In the genomic region with DNA sequence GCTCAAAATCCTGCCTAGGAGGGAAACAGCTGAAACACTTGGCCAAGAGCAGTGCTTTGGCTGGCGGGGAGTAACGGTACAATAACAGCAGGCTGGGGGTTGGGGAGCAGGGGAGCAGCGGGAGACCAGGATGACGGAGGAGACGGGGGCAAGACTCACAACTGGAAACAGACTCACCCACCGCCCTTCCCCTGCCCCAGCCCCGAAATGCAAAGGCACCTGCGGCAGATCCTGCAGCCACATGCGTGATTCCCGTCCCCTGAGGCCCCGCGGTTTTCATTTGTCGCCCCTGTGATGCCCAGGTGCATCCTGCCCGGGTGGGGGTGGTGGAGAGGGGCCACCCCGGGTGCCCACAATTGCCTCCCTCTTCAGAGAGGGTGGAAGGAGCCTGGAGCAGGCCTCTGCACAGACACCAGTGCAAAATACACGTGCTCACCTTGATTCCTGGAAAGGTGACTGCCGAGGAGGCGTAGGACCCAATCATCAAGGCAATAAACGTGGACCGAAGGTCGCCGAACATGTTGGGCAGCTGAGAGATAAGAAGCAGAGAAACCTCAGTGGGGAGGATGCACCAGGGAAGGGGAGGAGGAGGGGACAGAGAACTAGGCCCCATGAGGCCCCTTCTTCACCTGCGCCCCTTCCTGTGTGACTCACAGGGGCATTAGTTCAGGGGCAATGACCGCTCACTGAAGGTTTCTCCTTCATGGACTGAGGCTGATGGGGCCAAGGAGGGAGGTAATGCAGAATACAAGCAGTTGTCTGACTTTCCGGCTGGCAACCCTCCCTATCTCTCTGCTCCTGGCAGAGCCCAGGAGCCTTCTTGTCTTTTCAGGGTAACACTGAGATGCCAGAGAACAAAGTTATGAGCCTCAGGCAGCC, we compare ENCODE assay signal across 9 cellular contexts. TPM values are rescaled to one million over a fixed set of nuclear protein-coding genes. Genes with fewer than 3 reads are reported as not detected.
A peak's percentile ranks its signal among the peaks of the same experiment; 100 is the strongest.
DNase-seq lines count a peak whose midpoint lies in the region; ATAC-seq and TF ChIP-seq lines count a peak whose summit lies in the region.
"Had no signal": no experiment of that assay in that cellular context is flagged by ENCODE, and none has a peak within 500 bp of the region (broad histone marks: within the 10 kb centered on the region; RNA-seq: fewer than 3 reads in every experiment).

No MANE protein-coding gene starts in this region.

- H4K5ac ChIP-seq in IMR-90 (ENCODE audit: low read depth, low read length), result no peak overlapping the region

- H3K14ac ChIP-seq in IMR-90 (replicated peaks; ENCODE audit: low read depth, low read length), result no peak overlapping the region
- no peak overlapping the region for H3K14ac ChIP-seq in trophoblast cell (ENCODE audit: low read length)

- ATAC-seq in GM18520 (IDR thresholded peaks at IDR 0.05; ENCODE audit: unreplicated experiment) (peak; percentile 71), GM21786 (IDR thresholded peaks at IDR 0.05; ENCODE audit: unreplicated experiment) (peak; percentile 69), IMR-90 (ENCODE audit: low read depth) (no peak)

- H3K4ac ChIP-seq in IMR-90 (ENCODE audit: low read depth, low read length) (no peak overlapping the region), trophoblast cell (ENCODE audit: low read depth, low read length) (no peak overlapping the region)

- no peak overlapping the region for H3K9ac ChIP-seq in IMR-90 (ENCODE audit: low read depth, low read length)
- H3K9ac ChIP-seq in trophoblast cell (ENCODE audit: low read length), result no peak overlapping the region

- no peaks in the 10 kb centered on the region for H3K79me1 ChIP-seq in IMR-90 (ENCODE audit: low read depth in 1 of 2, low read length in 2 of 2)
- peaks cover 18% of the 10 kb centered on the region for H3K79me1 ChIP-seq in trophoblast cell (ENCODE audit: low read length)

- H4K20me1 ChIP-seq in IMR-90 (ENCODE audit: insufficient read depth, low read length), result peaks cover 7% of the 10 kb centered on the region

- dilution Hi-C loops in IMR-90 (cut with HindIII; ENCODE audit: low sequenced_read_pairs, unreplicated experiment), result no loop called here

- H3K4me2 ChIP-seq in IMR-90 (ENCODE audit: low read depth, low read length) (no peak overlapping the region), trophoblast cell (ENCODE audit: low read length) (no peak overlapping the region)

- 78% methylated on average over 9 of the region's 25 CpGs; no CpG with 5 or more reads in 1 of the 2 experiments for WGBS in IMR-90 (ENCODE audit: extremely low coverage in 2 of 2, insufficient read length in 1 of 2), 2 experiments
- no CpG with 5 or more reads among the region's 25 CpGs for whole genome bisulfite sequencing in trophoblast cell (ENCODE audit: extremely low coverage, insufficient coverage, insufficient read length)

- POLR2A ChIA-PET in IMR-90 (lab: Charles Lee; ENCODE audit: unreplicated experiment), result no interaction called here

- no peak overlapping the region for H4K91ac ChIP-seq in IMR-90 (ENCODE audit: insufficient read depth, low read depth, low read length)
- H4K91ac ChIP-seq in trophoblast cell (ENCODE audit: low read depth, low read length), result no peak overlapping the region

- no peak for TF ChIP-seq CTCF in IMR-90 (conservative IDR thresholded peaks at IDR 0.05; ENCODE audit: low read depth, low read length)

- no peak for TF ChIP-seq POLR2A in IMR-90 (IDR thresholded peaks at IDR 0.05; ENCODE audit: low read depth, low read length)

- no peak overlapping the region for H4K12ac ChIP-seq in trophoblast cell (ENCODE audit: low read depth, low read length)

- H3K4me3 ChIP-seq in IMR-90 (ENCODE audit: insufficient read depth, low read depth, low read length) (no peak overlapping the region), trophoblast cell (ENCODE audit: low read depth, low read length) (no peak overlapping the region)

- no peaks in the 10 kb centered on the region for H3K9me3 ChIP-seq in IMR-90 (ENCODE audit: control insufficient read depth, insufficient read depth, low read length)
- H3K9me3 ChIP-seq in trophoblast cell (ENCODE audit: insufficient read depth, low read depth, low read length), result peaks cover 2% of the 10 kb centered on the region

- no peak overlapping the region for H3K27ac ChIP-seq in IMR-90 (ENCODE audit: insufficient read depth, low read length)
- H3K27ac ChIP-seq in trophoblast cell (ENCODE audit: low read depth, low read length), result no peak overlapping the region
- H3K27ac ChIP-seq: brain microvascular endothelial cell had no signal

- BruUV-seq in IMR-90 (replicated peaks; lab: Mats Ljungman, UMichigan), result no TSS peak

- intact Hi-C loops in IMR-90 (cut with micrococcal nuclease) (loop anchor here (5.0 kb wide), 1 partner anchor 34 kb away; the partner anchor contains the start of gene SLC43A2), posterior cingulate gyrus (cut with DNase I) (no loop called here)

- no peak overlapping the region for H2AK9ac ChIP-seq in IMR-90 (replicated peaks; ENCODE audit: low read depth, low read length, poor library complexity)

- H4K8ac ChIP-seq in IMR-90 (ENCODE audit: low read depth in 2 of 2, low read length in 2 of 2) (no peak overlapping the region), trophoblast cell (ENCODE audit: low read depth, low read length) (no peak overlapping the region)

- no peak overlapping the region for H3K18ac ChIP-seq in IMR-90 (ENCODE audit: low read depth, low read length)
- H3K18ac ChIP-seq in trophoblast cell (ENCODE audit: low read length), result no peak overlapping the region

- no peak overlapping the region for H3K56ac ChIP-seq in IMR-90 (ENCODE audit: extremely low read depth, insufficient read depth, low read length)

- in situ Hi-C loops in IMR-90 (cut with MboI; ENCODE audit: low sequenced_read_pairs), result no loop called here

- H2BK5ac ChIP-seq in IMR-90 (ENCODE audit: low read depth, low read length, poor library complexity, severe bottlenecking) (no peak overlapping the region), trophoblast cell (ENCODE audit: low read depth, low read length, poor library complexity) (no peak overlapping the region)

- no peaks in the 10 kb centered on the region for H3K36me3 ChIP-seq in IMR-90 (ENCODE audit: control insufficient read depth, insufficient read depth, low read length)
- H3K36me3 ChIP-seq in trophoblast cell (ENCODE audit: control insufficient read depth in 1 of 2, insufficient read depth in 2 of 2, low read length in 2 of 2), result peaks cover 10 to 12% of the 10 kb centered on the region in 2 experiments
- H3K36me3 ChIP-seq: brain microvascular endothelial cell had no signal

- DNase-seq in IMR-90 (no peak), mucosa of gallbladder (ENCODE audit: low spot score) (peak; percentile 52), posterior cingulate gyrus (no peak), trophoblast cell (no peak), OCI-M1 (lab: John Stamatoyannopoulos, UW) (no peak), T-helper 2 cell (no peak)
- DNase-seq: brain microvascular endothelial cell had no signal

- TF ChIP-seq RAD21 in IMR-90 (IDR thresholded peaks at IDR 0.05; ENCODE audit: low read length), result no peak

- no peak overlapping the region for H2BK120ac ChIP-seq in IMR-90 (ENCODE audit: low read depth, low read length)
- H2BK120ac ChIP-seq in trophoblast cell (ENCODE audit: insufficient read depth, low read length, poor library complexity), result no peak overlapping the region

- peak overlapping the region; percentile 23 for H2AFZ ChIP-seq in IMR-90 (replicated peaks; ENCODE audit: low read length, poor library complexity)
- H2AFZ ChIP-seq in trophoblast cell (ENCODE audit: insufficient read depth, low read length, poor library complexity), result no peak overlapping the region

- peaks cover 3% of the 10 kb centered on the region for H3K79me2 ChIP-seq in trophoblast cell (ENCODE audit: control insufficient read depth, insufficient read depth, low read length, poor library complexity)

- peak overlapping the region; percentile 39; the same call in 1 of the 2 replicates for H2AK5ac ChIP-seq in IMR-90 (ENCODE audit: low read depth, low read length)
- H2AK5ac ChIP-seq in trophoblast cell (ENCODE audit: low read length), result no peak overlapping the region

- H2BK20ac ChIP-seq in IMR-90 (ENCODE audit: low read depth, low read length), result no peak overlapping the region

- H3K23ac ChIP-seq in IMR-90 (ENCODE audit: low read depth, low read length), result no peak overlapping the region
- no peak overlapping the region for H3K23ac ChIP-seq in trophoblast cell (ENCODE audit: low read length)

- H3K27me3 ChIP-seq in IMR-90 (ENCODE audit: control insufficient read depth, insufficient read depth, low read length) (no peaks in the 10 kb centered on the region), trophoblast cell (ENCODE audit: insufficient read depth, low read length) (no peaks in the 10 kb centered on the region)
- H3K27me3 ChIP-seq: brain microvascular endothelial cell had no signal

- no peak overlapping the region for H2BK15ac ChIP-seq in IMR-90 (ENCODE audit: low read depth, low read length)

- CTCF ChIA-PET in IMR-90 (lab: Yijun Ruan, JAX), result no interaction called here

- H2BK12ac ChIP-seq in trophoblast cell (ENCODE audit: low read length), result no peak overlapping the region

- H3K4me1 ChIP-seq in IMR-90 (ENCODE audit: control insufficient read depth, insufficient read depth, low read length) (peaks cover 13% of the 10 kb centered on the region), trophoblast cell (ENCODE audit: control insufficient read depth in 1 of 2, insufficient read depth in 2 of 2, low read length in 2 of 2) (peaks cover 24 to 31% of the 10 kb centered on the region in 2 experiments)

- peaks cover 10% of the 10 kb centered on the region for H3K9me1 ChIP-seq in IMR-90 (ENCODE audit: insufficient read depth, low read length)

RNA-seq across cellular contexts. Expression of gene PITPNA, which starts 30.4 kb away (rescaled TPM):
- total RNA-seq in IMR-90 (2012; rRNA removed), result 19.2 and 25.8 TPM in 2 replicates
- polyA plus RNA-seq in IMR-90 (2012; rRNA removed), result 33.1 and 40.1 TPM in 2 replicates
- polyA plus RNA-seq in IMR-90 (2012; cell fraction: cytosol; rRNA removed), result 17.9 and 28.0 TPM in 2 replicates
- polyA plus RNA-seq in IMR-90 (2012; cell fraction: nucleus; rRNA removed; ENCODE audit: low replicate concordance), result 15.2 and 50.9 TPM in 2 replicates
- 81.8 TPM for total RNA-seq in mucosa of gallbladder
- 132 and 135 TPM in 2 replicates for polyA plus RNA-seq in trophoblast cell (2013)

RNA-seq across cellular contexts. Expression of gene SLC43A2, which starts 35.6 kb away (rescaled TPM):
- total RNA-seq in IMR-90 (2012; rRNA removed) (3.3 and 3.8 TPM in 2 replicates), mucosa of gallbladder (27.0 TPM)
- polyA plus RNA-seq in IMR-90 (2012; rRNA removed), result 9.0 and 10.3 TPM in 2 replicates
- 6.7 and 12.6 TPM in 2 replicates for polyA plus RNA-seq in IMR-90 (2012; cell fraction: cytosol; rRNA removed)
- 6.9 and 14.7 TPM in 2 replicates for polyA plus RNA-seq in IMR-90 (2012; cell fraction: nucleus; rRNA removed; ENCODE audit: low replicate concordance)
- 96.8 and 110 TPM in 2 replicates for polyA plus RNA-seq in trophoblast cell (2013)

RNA-seq across cellular contexts. Expression of gene SCARF1, which starts 52.5 kb away (rescaled TPM):
- total RNA-seq in IMR-90 (2012; rRNA removed) (0.18 and 0.28 TPM in 2 replicates), mucosa of gallbladder (13.2 TPM)
- polyA plus RNA-seq in IMR-90 (2012; rRNA removed), result 0.34 and 0.43 TPM in 2 replicates
- 0.13 and 0.40 TPM in 2 replicates for polyA plus RNA-seq in IMR-90 (2012; cell fraction: cytosol; rRNA removed)
- polyA plus RNA-seq in IMR-90 (2012; cell fraction: nucleus; rRNA removed; ENCODE audit: low replicate concordance), result 2.4 and 4.2 TPM in 2 replicates
- polyA plus RNA-seq in trophoblast cell (2013), result 0.78 and 0.82 TPM in 2 replicates

RNA-seq across cellular contexts. Expression of gene RILP, which starts 56.7 kb away (rescaled TPM):
- total RNA-seq in IMR-90 (2012; rRNA removed), result 3.9 TPM in 2 replicates
- polyA plus RNA-seq in IMR-90 (2012; rRNA removed), result 6.0 and 7.3 TPM in 2 replicates
- polyA plus RNA-seq in IMR-90 (2012; cell fraction: cytosol; rRNA removed), result 4.0 and 6.5 TPM in 2 replicates
- polyA plus RNA-seq in IMR-90 (2012; cell fraction: nucleus; rRNA removed; ENCODE audit: low replicate concordance), result 9.0 and 11.3 TPM in 2 replicates
- 11.7 TPM for total RNA-seq in mucosa of gallbladder
- 6.9 and 7.3 TPM in 2 replicates for polyA plus RNA-seq in trophoblast cell (2013)

Comparison
In these comparisons a context has a peak if more than half of its experiments do, and no peak if none do; other contexts are left out.
1. RNA of gene SCARF1, which starts 52.5 kb away (total RNA-seq): 13.2 TPM in mucosa of gallbladder (single experiment); 0.18 to 0.28 TPM in IMR-90; every median in the first group is over 10 times any median in the second.